ENCODE assay signal across 8 cellular contexts in genomic region chr5:174419523-174420132, GRCh38.
DNase-seq lines count a peak whose midpoint lies in the region; ATAC-seq and TF ChIP-seq lines count a peak whose summit lies in the region.

No MANE protein-coding gene starts in this region.

- ATAC-seq in T-helper 17 cell (peak; percentile 90), psoas muscle (peak; percentile 82 to 89 (median 84)), aorta (ENCODE audit: low FRiP score) (peak; percentile 91)

- H3K4me3 ChIP-seq in H7 (ENCODE audit: insufficient read depth, low read depth, low read length) (peak overlapping the region; percentile 21; the same call in 1 of the 2 replicates), NB4 (ENCODE audit: low read depth, low read length) (no peak overlapping the region), left ventricle myocardium inferior (peak overlapping the region; percentile 31), psoas muscle (peak overlapping the region; percentile 24), aorta (ENCODE audit: low read length in 2 of 2) (peak overlapping the region; percentile 10 to 21)

- H3K27me3 ChIP-seq in H7 (ENCODE audit: control insufficient read depth, insufficient read depth, low read length), result 0 out of 2 replicates have a peak, but pooled peaks cover 2% of the 10 kb centered on the region
- peaks cover 71% of the 10 kb centered on the region for H3K27me3 ChIP-seq in left ventricle myocardium inferior (ENCODE audit: low read depth)
- H3K27me3 ChIP-seq in psoas muscle (ENCODE audit: insufficient read depth in 3 of 3, low read length in 2 of 3), result peaks cover 0 to 26% (median 4%) of the 10 kb centered on the region in 3 donors
- H3K27me3 ChIP-seq in aorta (ENCODE audit: control insufficient read depth in 1 of 2, insufficient read depth in 2 of 2, low read length in 1 of 2), result no peaks in the 10 kb centered on the region

- intact Hi-C loops in left ventricle myocardium inferior (cut with micrococcal nuclease), result loop anchor here (10.0 kb wide), 1 partner anchor 375 kb away; no protein-coding TSS in a partner anchor
- intact Hi-C loops in psoas muscle (cut with DNase I), result loop anchor here (2.0 to 10.0 kb wide), 6 partner anchors 153 to 517 kb away; no protein-coding TSS in a partner anchor
- intact Hi-C loops in aorta (cut with DNase I), result loop anchor here (1.0 to 10.0 kb wide), 5 partner anchors 308 to 805 kb away; partner anchors contain the start of gene BOD1 (in 1 of the 2)

- peak overlapping the region; percentile 78 for H3K4me3 Mint-ChIP-seq in T-helper 17 cell

- H3K27ac Mint-ChIP-seq in T-helper 17 cell, result no peak overlapping the region

- WGBS in psoas muscle, 3 donors, result 12 to 18% (median 12%) methylated on average over 18 of the region's 18 CpGs
- 17% methylated on average over 18 of the region's 18 CpGs for WGBS in aorta, 2 donors

- peaks cover 13% of the 10 kb centered on the region for H3K4me1 Mint-ChIP-seq in T-helper 17 cell

- no peaks in the 10 kb centered on the region for H3K36me3 Mint-ChIP-seq in T-helper 17 cell (ENCODE audit: low read depth)

- peaks cover 17% of the 10 kb centered on the region for H3K27me3 Mint-ChIP-seq in T-helper 17 cell

- TF ChIP-seq CTCF in NB4 (IDR thresholded peaks at IDR 0.05; ENCODE audit: low read depth, low read length) (peak; percentile 82), left ventricle myocardium inferior (IDR thresholded peaks at IDR 0.05; ENCODE audit: borderline replicate concordance) (peak; percentile 91), psoas muscle (IDR thresholded peaks at IDR 0.05) (peak; percentile 89)

- TF ChIP-seq POLR2A in NB4 (IDR thresholded peaks at IDR 0.05; ENCODE audit: extremely low read depth, insufficient read length), result no peak

- H3K27ac ChIP-seq in left ventricle myocardium inferior (replicated peaks) (no peak overlapping the region), psoas muscle (no peak overlapping the region), aorta (ENCODE audit: low read depth in 1 of 2, low read length in 2 of 2) (no peak overlapping the region)

- H3K4me1 ChIP-seq in left ventricle myocardium inferior (peaks cover 7% of the 10 kb centered on the region), psoas muscle (peaks cover 11% of the 10 kb centered on the region), aorta (ENCODE audit: control insufficient read depth in 1 of 2, insufficient read depth in 2 of 2, low read length in 2 of 2) (no peaks in the 10 kb centered on the region)

- no peaks in the 10 kb centered on the region for H3K36me3 ChIP-seq in H7 (replicated peaks; ENCODE audit: control insufficient read depth, insufficient read depth, low read length)
- no peaks in the 10 kb centered on the region for H3K36me3 ChIP-seq in left ventricle myocardium inferior
- no peaks in the 10 kb centered on the region for H3K36me3 ChIP-seq in psoas muscle (ENCODE audit: insufficient read depth in 1 of 2, low read depth in 1 of 2)
- no peaks in the 10 kb centered on the region for H3K36me3 ChIP-seq in aorta (ENCODE audit: control insufficient read depth in 1 of 2, insufficient read depth in 2 of 2, low read length in 1 of 2)

- DNase-seq in Daoy (ENCODE audit: low read depth), result peak; percentile 94
- DNase-seq in H7, result peak; percentile 74
- peak; percentile 86 for DNase-seq in NB4 (ENCODE audit: low read depth)
- peak; percentile 59 to 75 (median 62) for DNase-seq in T-helper 17 cell
- peak; percentile 78 for DNase-seq in amniotic epithelial cell (ENCODE audit: low read depth)
- DNase-seq in left ventricle myocardium inferior, result peak; percentile 87
- DNase-seq in psoas muscle, result peak; percentile 87 to 93
- DNase-seq in aorta, result peak; percentile 92 to 98

- H3K9me3 ChIP-seq in T-helper 17 cell (ENCODE audit: control insufficient read depth, low read length, poor library complexity, severe bottlenecking) (no peaks in the 10 kb centered on the region), left ventricle myocardium inferior (replicated peaks) (no peaks in the 10 kb centered on the region), psoas muscle (no peaks in the 10 kb centered on the region), aorta (ENCODE audit: control insufficient read depth, low read length) (no peaks in the 10 kb centered on the region)
